ENCODE assay signal across 1 cellular context in genomic region chr15:70367913-70368705, GRCh38.
TF ChIP-seq lines count a peak whose summit lies in the region.

No MANE protein-coding gene starts in this region.

TF ChIP-seq in liver, 16 proteins besides CTCF, POLR2A, EP300 and RAD21 (continued from another document):
- TF ChIP-seq REST (IDR thresholded peaks at IDR 0.05) (peak; percentile 48), EGR1 (IDR thresholded peaks at IDR 0.05; ENCODE audit: low read depth in 2 of 2) (peak; percentile 15 to 48), MAX (IDR thresholded peaks at IDR 0.05) (peak; percentile 81), SP1 (IDR thresholded peaks at IDR 0.05) (peak; percentile 58), YY1 (IDR thresholded peaks at IDR 0.05) (peak; percentile 30)
